ENCODE assay signal across 12 cellular contexts in genomic region chr3:139893963-139894637, GRCh38. TPM values are rescaled to one million over a fixed set of nuclear protein-coding genes. Genes with fewer than 3 reads are reported as not detected.
DNase-seq lines count a peak whose midpoint lies in the region; ATAC-seq and TF ChIP-seq lines count a peak whose summit lies in the region.
"Had no signal": no experiment of that assay in that cellular context is flagged by ENCODE, and none has a peak within 500 bp of the region (broad histone marks: within the 10 kb centered on the region; RNA-seq: fewer than 3 reads in every experiment).

No MANE protein-coding gene starts in this region.

- H3K4me3 ChIP-seq in heart left ventricle (no peak overlapping the region), trophoblast cell (ENCODE audit: low read depth, low read length) (no peak overlapping the region), vagina (no peak overlapping the region)
- H3K4me3 ChIP-seq: GM23248, PC-9 had no signal

- no peak for TF ChIP-seq POLR2A in heart left ventricle (IDR thresholded peaks at IDR 0.05)
- no peak for TF ChIP-seq POLR2A in vagina (IDR thresholded peaks at IDR 0.05)

- peak overlapping the region; percentile 69 for H2BK120ac ChIP-seq in trophoblast cell (ENCODE audit: insufficient read depth, low read length, poor library complexity)

- H3K36me3 ChIP-seq in heart left ventricle: no peaks in the 10 kb centered on the region
- no peaks in the 10 kb centered on the region for H3K36me3 ChIP-seq in trophoblast cell (ENCODE audit: control insufficient read depth in 1 of 2, insufficient read depth in 2 of 2, low read length in 2 of 2)
- no peaks in the 10 kb centered on the region for H3K36me3 ChIP-seq in vagina

- peak overlapping the region; percentile 6 to 73 (median 57) for H3K27ac ChIP-seq in heart left ventricle
- H3K27ac ChIP-seq in trophoblast cell (ENCODE audit: low read depth, low read length): no peak overlapping the region
- H3K27ac ChIP-seq in vagina: peak overlapping the region; percentile 11
- H3K27ac ChIP-seq: GM23248, PC-9 had no signal

- H2AFZ ChIP-seq in trophoblast cell (ENCODE audit: insufficient read depth, low read length, poor library complexity): no peak overlapping the region
- H2AFZ ChIP-seq: GM23248, PC-9 had no signal

- H3K79me1 ChIP-seq in trophoblast cell (ENCODE audit: low read length): peaks cover 3% of the 10 kb centered on the region

- TF ChIP-seq CTCF in heart left ventricle (IDR thresholded peaks at IDR 0.05) (no peak), vagina (IDR thresholded peaks at IDR 0.05) (no peak)

- no peak overlapping the region for H3K9ac ChIP-seq in trophoblast cell (ENCODE audit: low read length)
- H3K9ac ChIP-seq: GM23248 had no signal

- peak overlapping the region; percentile 51 for H3K14ac ChIP-seq in trophoblast cell (ENCODE audit: low read length)

- H3K4me1 ChIP-seq in heart left ventricle (peaks cover 0 to 35% (median 0%) of the 10 kb centered on the region in 12 donors), trophoblast cell (ENCODE audit: control insufficient read depth in 1 of 2, insufficient read depth in 2 of 2, low read length in 2 of 2) (peaks cover 2 to 3% of the 10 kb centered on the region in 2 experiments), vagina (no peaks in the 10 kb centered on the region)

- peak; percentile 47 to 78 for DNase-seq in NCI-H524 (lab: John Stamatoyannopoulos, UW)
- no peak for DNase-seq in NCI-H524 treated with DMSO at 0.1 percent for 48 hours (lab: John Stamatoyannopoulos, UW)
- DNase-seq in heart left ventricle: peak in 2 of 5 donors; percentile 25 to 32
- no peak for DNase-seq in trophoblast cell
- DNase-seq in vagina (ENCODE audit: extremely low spot score in 2 of 2): no peak
- DNase-seq in stimulated activated CD8-positive, alpha-beta memory T cell treated with anti-CD3 and anti-CD28 coated beads, Interleukin-4, amount 100 ng/mL, for 48 hours: no peak
- DNase-seq: GM23248, NCI-H2081, NCI-H69, PC-9 had no signal

- no peak overlapping the region for H2AK5ac ChIP-seq in trophoblast cell (ENCODE audit: low read length)

- no peak overlapping the region for H3K4me2 ChIP-seq in trophoblast cell (ENCODE audit: low read length)
- H3K4me2 ChIP-seq: PC-9 had no signal

- no peak overlapping the region for H3K23ac ChIP-seq in trophoblast cell (ENCODE audit: low read length)

- no peak overlapping the region for H3K18ac ChIP-seq in trophoblast cell (ENCODE audit: low read length)

- H3K9me3 ChIP-seq in heart left ventricle (peaks cover 0 to 2% (median 0%) of the 10 kb centered on the region in 12 donors), trophoblast cell (ENCODE audit: insufficient read depth, low read depth, low read length) (no peaks in the 10 kb centered on the region), vagina (no peaks in the 10 kb centered on the region)

- no peak overlapping the region for H2BK12ac ChIP-seq in trophoblast cell (ENCODE audit: low read length)

- H4K91ac ChIP-seq in trophoblast cell (ENCODE audit: low read depth, low read length): peak overlapping the region; percentile 28

- H3K4ac ChIP-seq in trophoblast cell (ENCODE audit: low read depth, low read length): no peak overlapping the region

- H2BK5ac ChIP-seq in trophoblast cell (ENCODE audit: low read depth, low read length, poor library complexity): peak overlapping the region; percentile 7

- ATAC-seq in heart left ventricle (peak; percentile 73 to 88 (median 84)), GM21528 (IDR thresholded peaks at IDR 0.05; ENCODE audit: low FRiP score, unreplicated experiment) (no peak), GM18498 (IDR thresholded peaks at IDR 0.05; ENCODE audit: unreplicated experiment) (no peak)

- peak overlapping the region; percentile 19 for H4K8ac ChIP-seq in trophoblast cell (ENCODE audit: low read depth, low read length)

- intact Hi-C loops in heart left ventricle (cut with DNase I) (no loop called here), vagina (cut with DNase I) (no loop called here)

- H3K27me3 ChIP-seq in heart left ventricle (no peaks in the 10 kb centered on the region), trophoblast cell (ENCODE audit: insufficient read depth, low read length) (no peaks in the 10 kb centered on the region), vagina (no peaks in the 10 kb centered on the region)

- no peaks in the 10 kb centered on the region for H3K79me2 ChIP-seq in trophoblast cell (ENCODE audit: control insufficient read depth, insufficient read depth, low read length, poor library complexity)

- H4K12ac ChIP-seq in trophoblast cell (ENCODE audit: low read depth, low read length): no peak overlapping the region

- 61 to 74% (median 66%) methylated on average over 5 of the region's 5 CpGs for WGBS in heart left ventricle, 4 donors
- no CpG with 5 or more reads among the region's 5 CpGs for WGBS in trophoblast cell (ENCODE audit: extremely low coverage, insufficient coverage, insufficient read length)

RNA-seq across cellular contexts. Expression of gene CLSTN2, which starts 40.9 kb away (rescaled TPM):
- total RNA-seq in heart left ventricle (1 to 10 TPM; 2.0 to 7.6 (median 3.9) TPM), vagina (16.0 TPM)
- polyA plus RNA-seq in heart left ventricle: under 1 TPM; 0.69 to 0.85 TPM
- polyA plus RNA-seq in trophoblast cell (2013): 31.7 and 34.3 TPM in 2 replicates
- total RNA-seq: GM23248, PC-9 had no signal
- polyA plus RNA-seq: GM23248 had no signal

Comparison
In these comparisons a context has a peak if more than half of its experiments do, and no peak if none do; other contexts are left out.
1. DNase-seq: peak in NCI-H524 (2 of 2); none in NCI-H524 treated with DMSO at 0.1 percent for 48 hours (single experiment), trophoblast cell (0 of 2), vagina (0 of 2) and stimulated activated CD8-positive, alpha-beta memory T cell treated with anti-CD3 and anti-CD28 coated beads, Interleukin-4, amount 100 ng/mL, for 48 hours (single experiment).
2. ATAC-seq: peak in heart left ventricle (4 of 4); none in GM21528 (single experiment) and GM18498 (single experiment).